In the genomic region with DNA sequence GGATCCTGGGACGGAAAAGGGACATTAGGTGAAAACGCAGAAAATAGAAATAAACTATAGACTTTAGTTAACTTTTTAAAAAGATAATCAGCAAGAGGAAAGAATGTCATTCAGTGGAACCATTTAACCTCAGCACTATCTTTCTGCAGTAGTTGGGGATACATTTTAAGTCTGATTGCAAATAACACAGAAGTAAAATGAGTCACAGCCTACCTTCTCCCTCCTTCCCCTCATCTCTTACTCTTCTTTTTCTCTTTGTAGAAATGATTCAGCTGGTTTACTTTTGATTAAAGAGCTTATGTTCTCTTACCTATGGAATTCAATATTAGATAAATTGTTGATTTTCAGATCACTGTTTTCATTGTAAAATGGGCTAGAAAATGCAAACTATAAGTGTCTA, we compare ENCODE assay signal across 22 cellular contexts.
"Had no signal": no experiment of that assay in that cellular context is flagged by ENCODE, and none has a peak within 500 bp of the region (broad histone marks: within the 10 kb centered on the region; RNA-seq: fewer than 3 reads in every experiment).

No MANE protein-coding gene starts in this region.

- H3K4me3 Mint-ChIP-seq: naive thymus-derived CD4-positive, alpha-beta T cell; type B pancreatic cell had no signal

- H3K4me1 ChIP-seq: colonic mucosa, foreskin keratinocyte, psoas muscle had no signal

- H3K9me3 Mint-ChIP-seq: naive thymus-derived CD4-positive, alpha-beta T cell had no signal

- H3K79me2 ChIP-seq: hepatocyte had no signal

- H3K4me3 ChIP-seq: colonic mucosa, hepatocyte, lung, psoas muscle, stomach, vagina had no signal

- H3K9me3 ChIP-seq: colonic mucosa, neutrophil, psoas muscle, stomach, vagina had no signal

- H3K27ac Mint-ChIP-seq: type B pancreatic cell had no signal

- H3K27ac ChIP-seq: colonic mucosa, foreskin keratinocyte, hepatocyte, neutrophil, psoas muscle, stomach, vagina had no signal

- H3K27me3 Mint-ChIP-seq: naive thymus-derived CD4-positive, alpha-beta T cell had no signal

- H3K36me3 ChIP-seq: colonic mucosa, neutrophil, stomach, vagina had no signal

- ATAC-seq: foreskin keratinocyte; left cardiac atrium; left ventricle myocardium superior; naive thymus-derived CD4-positive, alpha-beta T cell; psoas muscle; sciatic nerve had no signal

- DNase-seq: colonic mucosa; dermis blood vessel endothelial cell; erythroblast; foreskin keratinocyte; kidney; left cardiac atrium; left ventricle myocardium superior; mesendoderm; naive thymus-derived CD4-positive, alpha-beta T cell; psoas muscle; retina; stimulated activated CD4-positive, alpha-beta T cell treated with anti-CD3 and anti-CD28 coated beads, Interleukin-2, amount 100 ng/mL, for 24 hours; stimulated activated CD4-positive, alpha-beta T cell treated with anti-CD3 and anti-CD28 coated beads, Interleukin-4, amount 100 ng/mL, for 4 hours; stimulated activated naive CD4-positive, alpha-beta T cell; stomach; substantia nigra had no signal

- H3K4me2 ChIP-seq: hepatocyte had no signal

- H2AFZ ChIP-seq: hepatocyte had no signal

- H3K27me3 ChIP-seq: colonic mucosa, hepatocyte, stomach, vagina had no signal

- H3K36me3 Mint-ChIP-seq: type B pancreatic cell had no signal
